Comparison of ENCODE assay signal across 8 cellular contexts in the genomic region with DNA sequence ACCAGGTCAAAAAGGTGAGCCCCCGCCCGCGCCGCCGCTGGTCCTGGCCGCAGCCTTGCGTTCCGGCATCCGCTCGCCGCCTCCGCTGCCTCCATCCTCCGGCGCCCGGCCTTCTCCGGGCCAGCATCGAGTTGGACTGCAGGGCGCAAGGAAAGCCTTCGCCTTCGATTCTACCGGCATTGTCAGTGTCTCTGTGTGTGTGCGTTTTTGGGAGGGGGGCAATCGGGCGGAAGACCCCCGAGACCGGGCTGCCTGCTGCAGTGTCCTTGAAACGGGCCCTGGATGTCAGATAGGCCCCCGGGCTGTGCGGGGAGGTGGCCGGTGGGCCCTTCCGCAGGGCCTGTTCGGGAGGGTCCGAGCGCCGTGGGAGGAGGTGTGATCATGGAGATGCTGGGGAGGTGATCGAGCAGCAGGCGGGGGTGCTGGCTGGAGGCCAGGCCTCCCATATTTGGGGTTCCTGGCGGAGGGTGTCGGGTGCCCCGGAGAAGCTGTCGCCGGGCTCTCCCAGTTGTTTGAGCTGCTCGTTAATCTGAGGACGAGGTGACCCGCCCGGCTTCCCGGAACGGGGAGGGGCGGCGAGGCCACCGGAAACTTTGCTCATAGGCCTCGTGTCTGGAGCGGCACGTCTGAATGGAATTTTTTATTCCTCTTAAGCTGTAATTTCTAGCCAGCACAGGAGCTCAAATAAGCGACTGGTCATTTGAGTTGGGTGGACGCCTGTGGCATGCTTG. TPM values are rescaled to one million over a fixed set of nuclear protein-coding genes. Genes with fewer than 3 reads are reported as not detected.
A peak's percentile ranks its signal among the peaks of the same experiment; 100 is the strongest.
DNase-seq lines count a peak whose midpoint lies in the region; ATAC-seq, FAIRE-seq and TF ChIP-seq lines count a peak whose summit lies in the region.

No MANE protein-coding gene starts in this region.

- DNase-seq in AG08396 (ENCODE audit: low spot score) = peak; percentile 81
- DNase-seq in T47D (ENCODE audit: low read depth in 1 of 2, low spot score in 1 of 2) = peak; percentile 34 to 68
- peak; percentile 95 for DNase-seq in kidney
- peak; percentile 85 for DNase-seq in stimulated activated CD4-positive, alpha-beta T cell treated with anti-CD3 and anti-CD28 coated beads, Interleukin-1b, Interleukin-23, amount 100 ng/mL, for 48 hours
- DNase-seq in NCI-H187 treated with DMSO at 0.1 percent for 48 hours (lab: John Stamatoyannopoulos, UW) = no peak

- peak overlapping the region; percentile 61 to 88 for H3K9ac ChIP-seq in kidney (ENCODE audit: low read length in 2 of 2)

- peak overlapping the region; percentile 94 to 95 for H3K27ac ChIP-seq in kidney (ENCODE audit: low read depth in 2 of 2, low read length in 2 of 2)

- H3K4me1 ChIP-seq in kidney (ENCODE audit: control insufficient read depth in 1 of 2, insufficient read depth in 1 of 2, low read depth in 1 of 2, low read length in 2 of 2) = peaks cover 20 to 23% of the 10 kb centered on the region in 2 donors

- no peak for TF ChIP-seq CTCF in WI38 (IDR thresholded peaks at IDR 0.05; ENCODE audit: low read depth, low read length)
- no peak for TF ChIP-seq CTCF in kidney (IDR thresholded peaks at IDR 0.05; ENCODE audit: borderline replicate concordance, extremely low read depth, insufficient read depth)

- ATAC-seq in HG03439 (IDR thresholded peaks at IDR 0.05; ENCODE audit: unreplicated experiment) = peak; percentile 18

- H3K9me3 ChIP-seq in kidney (ENCODE audit: control insufficient read depth in 1 of 2, low read length in 2 of 2) = no peaks in the 10 kb centered on the region

- no peaks in the 10 kb centered on the region for H3K36me3 ChIP-seq in kidney (ENCODE audit: control insufficient read depth in 1 of 2, insufficient read depth in 2 of 2, low read length in 2 of 2)

- in situ Hi-C loops in T47D (cut with HindIII; ENCODE audit: low pct_unique_long_range_greater_than_20kb, low sequenced_read_pairs) = no loop called here

- peak overlapping the region; percentile 97 for H3K4me3 ChIP-seq in WI38 (ENCODE audit: low read depth, low read length)
- peak overlapping the region; percentile 84 to 86 for H3K4me3 ChIP-seq in kidney (ENCODE audit: low read length in 2 of 2)

- peak; percentile 16 for TF ChIP-seq POLR2A in GM19099 (IDR thresholded peaks at IDR 0.05; ENCODE audit: extremely low read depth, insufficient read length, low read depth)

- FAIRE-seq in kidney (lab: Jason Lieb, UNC) = no peak

- intact Hi-C loops in kidney (cut with DNase I) = no loop called here

RNA-seq across cellular contexts. Expression of gene HK1, which starts 40.9 kb away (rescaled TPM):
- total RNA-seq in kidney = 84.9 TPM
- 35.9 TPM for polyA plus RNA-seq in kidney (ENCODE audit: insufficient read depth, low read depth, low replicate concordance)
